Comparison of ENCODE assay signal across 15 cellular contexts in the genomic region with DNA sequence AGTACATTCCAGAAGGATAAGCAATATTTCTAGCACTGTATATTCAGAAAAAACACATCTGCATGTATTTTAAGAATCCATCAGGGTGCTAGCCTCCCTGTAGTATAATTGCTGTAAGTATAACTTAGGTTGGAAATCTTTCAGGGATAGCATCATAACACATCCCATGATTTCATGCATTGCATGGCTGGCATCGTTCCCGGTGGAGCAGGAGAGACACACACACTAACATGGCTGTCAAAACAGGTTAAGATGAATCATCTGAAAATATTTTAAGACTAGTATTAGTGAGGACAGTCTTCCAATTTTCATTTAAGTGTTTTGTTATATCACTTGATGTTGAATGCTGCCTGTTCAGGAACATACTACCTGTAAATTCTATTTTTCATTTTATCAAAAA. TPM values are rescaled to one million over a fixed set of nuclear protein-coding genes. Genes with fewer than 3 reads are reported as not detected.
A peak's percentile ranks its signal among the peaks of the same experiment; 100 is the strongest.
DNase-seq lines count a peak whose midpoint lies in the region; ATAC-seq, FAIRE-seq and TF ChIP-seq lines count a peak whose summit lies in the region.
"Had no signal": no experiment of that assay in that cellular context is flagged by ENCODE, and none has a peak within 500 bp of the region (broad histone marks: within the 10 kb centered on the region; RNA-seq: fewer than 3 reads in every experiment).

No MANE protein-coding gene starts in this region.

- H3K27me3 ChIP-seq in BJ (ENCODE audit: control insufficient read depth, insufficient read depth, low read length) (no peaks in the 10 kb centered on the region), MG63 (no peaks in the 10 kb centered on the region), lower lobe of right lung (ENCODE audit: low read depth) (no peaks in the 10 kb centered on the region), pancreas (no peaks in the 10 kb centered on the region)

- H3K4me3 ChIP-seq in BJ (ENCODE audit: low read depth, low read length) = no peak overlapping the region
- no peak overlapping the region for H3K4me3 ChIP-seq in MG63
- H3K4me3 ChIP-seq in cardiac fibroblast (replicated peaks in 1 of 2; ENCODE audit: low read depth in 2 of 2, low read length in 2 of 2) = no peak overlapping the region
- H3K4me3 ChIP-seq in lower lobe of right lung = no peak overlapping the region
- H3K4me3 ChIP-seq in pancreas = no peak overlapping the region
- H3K4me3 ChIP-seq: left ventricle myocardium inferior had no signal

- intact Hi-C loops in lower lobe of right lung (cut with DNase I) (no loop called here), pancreas (cut with DNase I) (no loop called here)

- FAIRE-seq in pancreas (lab: Jason Lieb, UNC) (no peak), RCC 7860 (lab: Jason Lieb, UNC) (no peak)

- H3K36me3 ChIP-seq in BJ (ENCODE audit: control insufficient read depth, insufficient read depth, low read length) = no peaks in the 10 kb centered on the region
- no peaks in the 10 kb centered on the region for H3K36me3 ChIP-seq in MG63
- no peaks in the 10 kb centered on the region for H3K36me3 ChIP-seq in lower lobe of right lung
- H3K36me3 ChIP-seq in pancreas = no peaks in the 10 kb centered on the region
- H3K36me3 ChIP-seq: left ventricle myocardium inferior had no signal

- TF ChIP-seq CTCF in BJ (IDR thresholded peaks at IDR 0.05; ENCODE audit: insufficient read depth, low read depth, low read length) (no peak), cardiac fibroblast (IDR thresholded peaks at IDR 0.05; ENCODE audit: low read depth, low read length) (no peak), lower lobe of right lung (IDR thresholded peaks at IDR 0.05) (no peak), pancreas (IDR thresholded peaks at IDR 0.05) (no peak)

- POLR2A ChIA-PET in BJ (lab: Charles Lee) = no interaction called here

- ATAC-seq in lower lobe of right lung (no peak), pancreas (no peak)
- ATAC-seq: stimulated activated naive CD8-positive, alpha-beta T cell treated with anti-CD3 and anti-CD28 coated beads, Interleukin-15, amount 100 ng/mL, for 72 hours had no signal

- H3K4me1 ChIP-seq in lower lobe of right lung = no peaks in the 10 kb centered on the region
- H3K4me1 ChIP-seq in pancreas = no peaks in the 10 kb centered on the region
- H3K4me1 ChIP-seq: left ventricle myocardium inferior had no signal

- no peak overlapping the region for H3K27ac ChIP-seq in lower lobe of right lung
- no peak overlapping the region for H3K27ac ChIP-seq in pancreas
- H3K27ac ChIP-seq: left ventricle myocardium inferior had no signal

- DNase-seq in BJ (ENCODE audit: low read depth) (peak; percentile 12), MG63 (peak; percentile 64), cardiac fibroblast (ENCODE audit: low read depth in 2 of 2) (peak; percentile 58 to 81), lower lobe of right lung (peak; percentile 15), pancreas (no peak), HUDEP-2 (lab: John Stamatoyannopoulos, UW; ENCODE audit: unreplicated experiment in 76 of 76) (no peak), RCC 7860 (ENCODE audit: low spot score) (no peak), NCI-H1105 treated with DMSO at 0.1 percent for 48 hours (lab: John Stamatoyannopoulos, UW) (no peak)
- DNase-seq: activated CD4-positive, alpha-beta T cell treated with anti-CD3 and anti-CD28 coated beads for 1 hour; CD4-positive, alpha-beta T cell; left ventricle myocardium inferior; NCI-H146; stimulated activated CD4-positive, alpha-beta T cell treated with anti-CD3 and anti-CD28 coated beads, Interleukin-2, amount 100 ng/mL, for 24 hours; stimulated activated naive CD8-positive, alpha-beta T cell treated with anti-CD3 and anti-CD28 coated beads, Interleukin-15, amount 100 ng/mL, for 72 hours; SW 1271 had no signal

- 71 to 73% methylated on average over 2 of the region's 2 CpGs for WGBS in pancreas, 2 donors

- CTCF ChIA-PET in BJ (lab: Yijun Ruan, JAX) = no interaction called here

- H3K9me3 ChIP-seq in MG63 (no peaks in the 10 kb centered on the region), lower lobe of right lung (no peaks in the 10 kb centered on the region), pancreas (no peaks in the 10 kb centered on the region)
- H3K9me3 ChIP-seq: left ventricle myocardium inferior had no signal

RNA-seq across cellular contexts. Expression of gene CENPW, which starts 32.1 kb away (rescaled TPM):
- polyA plus RNA-seq in BJ (2011; rRNA removed) (6.5 and 10.3 TPM in 2 replicates), pancreas (1 to 10 TPM; 2.1 to 2.5 TPM)
- polyA minus RNA-seq in BJ (2011; rRNA and poly(A)+ RNA removed) = 0.47 and 1.5 TPM in 2 replicates
- total RNA-seq in MG63 (2014; rRNA removed; shearing (Covaris generic); ENCODE audit: low replicate concordance) = 0.67 and 30.4 TPM in 2 replicates
- total RNA-seq in lower lobe of right lung (7.1 TPM), pancreas (1 to 10 TPM in 5 of 6 donors, under 1 TPM in 1; 0.93 to 2.9 (median 1.4) TPM)

Comparison
In these comparisons a context has a peak if more than half of its experiments do, and no peak if none do; other contexts are left out.
1. DNase-seq: peak in BJ (single experiment), MG63 (single experiment), cardiac fibroblast (2 of 2) and lower lobe of right lung (single experiment); none in pancreas (0 of 6), HUDEP-2 (0 of 76), RCC 7860 (single experiment) and NCI-H1105 treated with DMSO at 0.1 percent for 48 hours (single experiment).